Comparison of ENCODE assay signal across 8 cellular contexts in genomic region chr4:83010522-83011318, GRCh38. TPM values are rescaled to one million over a fixed set of nuclear protein-coding genes. Genes with fewer than 3 reads are reported as not detected.
A peak's percentile ranks its signal among the peaks of the same experiment; 100 is the strongest.
DNase-seq lines count a peak whose midpoint lies in the region; ATAC-seq and TF ChIP-seq lines count a peak whose summit lies in the region.

Gene LIN54, minus strand, starts transcription at chr4:83010823. Its CDS starts 25,979 bp downstream, at chr4:82984844.

- H3K9me3 ChIP-seq in CD4-positive, alpha-beta T cell (ENCODE audit: control insufficient read depth, low read length): no peaks in the 10 kb centered on the region

- POLR2A ChIA-PET in CD4-positive, alpha-beta T cell (lab: Charles Lee): interaction anchor here (0.9 to 5.5 kb wide), 12 partner anchors 12 to 581 kb away, joined by 3 to 156 read pairs (median 4); partner anchors contain the start of genes COPS4, COQ2, HELQ and HNRNPDL

- H3K27me3 Mint-ChIP-seq in CD4-positive, alpha-beta T cell: no peaks in the 10 kb centered on the region

- no peak for TF ChIP-seq CTCF in CD4-positive, alpha-beta T cell (IDR thresholded peaks at IDR 0.05)

- intact Hi-C loops in CD4-positive, alpha-beta T cell (cut with DNase I, micrococcal nuclease): loop anchor here (2.0 to 10.0 kb wide), 6 partner anchors 110 to 638 kb away; partner anchors contain the start of genes HNRNPD (in 2 of the 2), SEC31A (in 2 of the 2), ABRAXAS1 (in 1 of the 2) and THAP9 (in 1 of the 2)

- peaks cover 16% of the 10 kb centered on the region for H3K36me3 Mint-ChIP-seq in CD4-positive, alpha-beta T cell (ENCODE audit: low read depth)

- H3K4me1 Mint-ChIP-seq in CD4-positive, alpha-beta T cell (ENCODE audit: low read depth): peaks cover 70% of the 10 kb centered on the region

- H3K27ac Mint-ChIP-seq in CD4-positive, alpha-beta T cell: peak within 1 kb of the TSS; percentile 91

- no peaks in the 10 kb centered on the region for H3K9me3 Mint-ChIP-seq in CD4-positive, alpha-beta T cell

- no peaks in the 10 kb centered on the region for H3K27me3 ChIP-seq in CD4-positive, alpha-beta T cell (ENCODE audit: control insufficient read depth, insufficient read depth, low read length)

- H3K4me3 Mint-ChIP-seq in CD4-positive, alpha-beta T cell: peak within 1 kb of the TSS; percentile 97

- DNase-seq in CD4-positive, alpha-beta T cell: peak; percentile 79 to 87 (median 83)
- DNase-seq in HK-2 (ENCODE audit: unreplicated experiment) (peak; percentile 77), RKO (ENCODE audit: low spot score) (peak; percentile 80), myocyte (ENCODE audit: low read depth) (peak; percentile 74)
- DNase-seq in activated T-cell treated with anti-CD3 and anti-CD28 coated beads, Interleukin-2, amount 50 U/mL, for 48 hours: peak; percentile 80 to 87
- DNase-seq in stimulated activated CD8-positive, alpha-beta memory T cell treated with anti-CD3 and anti-CD28 coated beads, Interleukin-7, amount 100 ng/mL, for 4 hours (ENCODE audit: low read depth in 2 of 2): peak; percentile 75 to 86

- H3K27ac ChIP-seq in CD4-positive, alpha-beta T cell (ENCODE audit: low read depth, low read length): peak within 1 kb of the TSS; percentile 90

- CTCF ChIA-PET in CD4-positive, alpha-beta T cell (lab: Charles Lee): interaction anchor here (0.7 to 1.9 kb wide), 4 partner anchors 26 to 581 kb away, joined by 3 to 10 read pairs (median 4); partner anchors contain the start of genes COPS4, COQ2 and THAP9

- ATAC-seq in CD4-positive, alpha-beta T cell (ENCODE audit: poor library complexity): peak; percentile 56
- ATAC-seq in GM19372 (IDR thresholded peaks at IDR 0.05; ENCODE audit: low read depth, unreplicated experiment): peak; percentile 39
- peak; percentile 59 for ATAC-seq in esophagus mucosa

RNA-seq across cellular contexts. Expression of gene LIN54, which starts in this region (rescaled TPM):
- 10 to 100 TPM; 11.0 to 12.1 TPM for total RNA-seq in CD4-positive, alpha-beta T cell
- 12.0 TPM for total RNA-seq in esophagus mucosa
- total RNA-seq in myocyte: 8.7 and 10.9 TPM in 2 replicates
- 4.0 TPM for polyA plus RNA-seq in myocyte (2012)

Comparison
In these comparisons a context has a peak if more than half of its experiments do, and no peak if none do; other contexts are left out.
1. Peak in every context shown above with its lines: DNase-seq, ATAC-seq and H3K27ac ChIP-seq.